9 cellular contexts compared by ENCODE assay signal in the genomic region with DNA sequence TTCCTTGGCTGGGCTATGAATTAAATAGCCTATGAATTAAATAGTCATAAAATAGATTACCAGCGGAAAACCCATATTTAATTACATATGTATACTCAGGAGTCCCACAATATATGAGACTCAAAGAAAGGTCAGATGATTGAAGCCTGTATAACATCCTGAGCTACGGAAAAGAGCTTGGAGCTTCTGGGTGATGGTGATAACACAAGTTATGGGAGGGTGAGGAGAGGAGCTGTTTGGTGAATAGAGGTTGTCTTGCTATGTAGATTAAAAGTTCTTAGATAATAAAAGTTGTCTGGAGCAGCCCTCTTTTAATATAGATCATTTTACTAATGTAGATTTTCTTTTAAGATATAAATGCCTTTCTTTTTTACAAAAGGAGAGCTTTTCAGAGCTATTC. TPM values are rescaled to one million over a fixed set of nuclear protein-coding genes. Genes with fewer than 3 reads are reported as not detected.
DNase-seq lines count a peak whose midpoint lies in the region; ATAC-seq and TF ChIP-seq lines count a peak whose summit lies in the region.
"Had no signal": no experiment of that assay in that cellular context is flagged by ENCODE, and none has a peak within 500 bp of the region (broad histone marks: within the 10 kb centered on the region; RNA-seq: fewer than 3 reads in every experiment).

No MANE protein-coding gene starts in this region.

- no peak for TF ChIP-seq CTCF in SK-N-SH (IDR thresholded peaks at IDR 0.05)

- peak overlapping the region; percentile 94 for H3K4me2 ChIP-seq in SK-N-SH

- ATAC-seq in SK-N-SH treated with all-trans-retinoic acid at 6 μM for 48 hours (no peak), HG03139 (IDR thresholded peaks at IDR 0.05; ENCODE audit: unreplicated experiment) (no peak)

- H3K27me3 ChIP-seq in SK-N-SH (ENCODE audit: insufficient read depth) (no peaks in the 10 kb centered on the region), iPS-18a (ENCODE audit: control insufficient read depth, insufficient read depth, low read length) (peaks cover 5% of the 10 kb centered on the region), stomach smooth muscle (ENCODE audit: control insufficient read depth in 1 of 2, insufficient read depth in 2 of 2, low read length in 2 of 2) (no peaks in the 10 kb centered on the region)

- peaks cover 23% of the 10 kb centered on the region for H3K36me3 Mint-ChIP-seq in activated T-helper 1 cell treated with anti-CD3 and anti-CD28 coated beads, Interleukin-12 subunit alpha, Interleukin-12 subunit beta, Interleukin-2, Interleukin-4 antibody, amounts not matched to agents 30 ng/mL and 10 ng/mL and 1 ng/mL, durations not matched to agents 14 hours and 24 hours and 36 hours (ENCODE audit: low read depth)

- H3K4me3 Mint-ChIP-seq in activated T-helper 1 cell treated with anti-CD3 and anti-CD28 coated beads, Interleukin-12 subunit alpha, Interleukin-12 subunit beta, Interleukin-2, Interleukin-4 antibody, amounts not matched to agents 30 ng/mL and 10 ng/mL and 1 ng/mL, durations not matched to agents 14 hours and 24 hours and 36 hours: peak overlapping the region; percentile 89

- intact Hi-C loops in activated T-helper 1 cell treated with anti-CD3 and anti-CD28 coated beads, Interleukin-12 subunit alpha, Interleukin-12 subunit beta, Interleukin-2, Interleukin-4 antibody, amounts not matched to agents 30 ng/mL and 10 ng/mL and 1 ng/mL, durations not matched to agents 14 hours and 24 hours and 36 hours (cut with micrococcal nuclease): loop anchor here (2.0 to 10.0 kb wide), 5 partner anchors 69 to 1649 kb away; partner anchors contain the start of genes CLK3, IMP3, LOXL1 and NPTN

- H3K79me2 ChIP-seq in SK-N-SH (ENCODE audit: insufficient read depth): peaks cover 74% of the 10 kb centered on the region

- no peak overlapping the region for H2AFZ ChIP-seq in SK-N-SH (ENCODE audit: low read depth)

- TF ChIP-seq EP300 in SK-N-SH (IDR thresholded peaks at IDR 0.05; ENCODE audit: borderline replicate concordance in 1 of 2, low read depth in 1 of 2, low read length in 1 of 2): no peak

- no peak overlapping the region; a peak in 1 of 4 replicates for H3K27ac ChIP-seq in SK-N-SH (ENCODE audit: low read depth in 2 of 2, low read length in 1 of 2)
- H3K27ac ChIP-seq in iPS-18a (ENCODE audit: low read length): no peak overlapping the region
- H3K27ac ChIP-seq in stomach smooth muscle (ENCODE audit: low read length): peak overlapping the region; percentile 89
- H3K27ac ChIP-seq: 22Rv1 had no signal

- no peaks in the 10 kb centered on the region for H3K9me2 ChIP-seq in SK-N-SH

- TF ChIP-seq RAD21 in SK-N-SH (IDR thresholded peaks at IDR 0.05; ENCODE audit: low read length): no peak

- no peaks in the 10 kb centered on the region for H3K9me3 Mint-ChIP-seq in activated T-helper 1 cell treated with anti-CD3 and anti-CD28 coated beads, Interleukin-12 subunit alpha, Interleukin-12 subunit beta, Interleukin-2, Interleukin-4 antibody, amounts not matched to agents 30 ng/mL and 10 ng/mL and 1 ng/mL, durations not matched to agents 14 hours and 24 hours and 36 hours

- POLR2A ChIA-PET in SK-N-SH (lab: Yijun Ruan, JAX): interaction anchor here (0.6 kb wide), 1 partner anchor 14 kb away, joined by 3 read pairs; no protein-coding TSS in a partner anchor

- H3K9ac ChIP-seq in SK-N-SH (peak overlapping the region; percentile 84), iPS-18a (ENCODE audit: low read length) (no peak overlapping the region), stomach smooth muscle (ENCODE audit: low read length in 2 of 2) (peak overlapping the region in 1 of 2 donors; percentile 91)

- DNase-seq in SK-N-SH (no peak), NCI-H1930 (lab: John Stamatoyannopoulos, UW) (no peak), NCI-H446 (lab: John Stamatoyannopoulos, UW) (no peak)
- DNase-seq in activated T-helper 1 cell treated with anti-CD3 and anti-CD28 coated beads, Interleukin-12 subunit alpha, Interleukin-12 subunit beta, Interleukin-2, Interleukin-4 antibody, amounts not matched to agents 30 ng/mL and 10 ng/mL and 1 ng/mL, durations not matched to agents 14 hours and 24 hours and 36 hours (ENCODE audit: low spot score): no peak

- H3F3A ChIP-seq in SK-N-SH (replicated peaks; ENCODE audit: insufficient read depth): peaks cover 20% of the 10 kb centered on the region

- WGBS in SK-N-SH (ENCODE audit: low lambda C conversion rate): 87% methylated on average over 2 of the region's 2 CpGs

- H3K4me3 ChIP-seq in SK-N-SH (ENCODE audit: low read depth in 2 of 2, low read length in 1 of 2): peak overlapping the region; percentile 82 to 96; a peak in 3 of 4 replicates
- peak overlapping the region; percentile 92 for H3K4me3 ChIP-seq in iPS-18a (ENCODE audit: low read length)
- H3K4me3 ChIP-seq in stomach smooth muscle (ENCODE audit: low read length in 2 of 2): peak overlapping the region; percentile 77 to 98

- H4K20me1 ChIP-seq in SK-N-SH (ENCODE audit: insufficient read depth): peaks cover under 1% of the 10 kb centered on the region; the same call in 1 of the 2 replicates

- H3K9me3 ChIP-seq in SK-N-SH (no peaks in the 10 kb centered on the region), iPS-18a (ENCODE audit: control insufficient read depth, low read depth, low read length) (no peaks in the 10 kb centered on the region), stomach smooth muscle (ENCODE audit: control insufficient read depth in 2 of 2, low read length in 2 of 2) (no peaks in the 10 kb centered on the region)

- H3K27me3 Mint-ChIP-seq in activated T-helper 1 cell treated with anti-CD3 and anti-CD28 coated beads, Interleukin-12 subunit alpha, Interleukin-12 subunit beta, Interleukin-2, Interleukin-4 antibody, amounts not matched to agents 30 ng/mL and 10 ng/mL and 1 ng/mL, durations not matched to agents 14 hours and 24 hours and 36 hours (ENCODE audit: insufficient read depth): no peaks in the 10 kb centered on the region

- H3K4me1 Mint-ChIP-seq in activated T-helper 1 cell treated with anti-CD3 and anti-CD28 coated beads, Interleukin-12 subunit alpha, Interleukin-12 subunit beta, Interleukin-2, Interleukin-4 antibody, amounts not matched to agents 30 ng/mL and 10 ng/mL and 1 ng/mL, durations not matched to agents 14 hours and 24 hours and 36 hours (ENCODE audit: low read depth): peaks cover 64% of the 10 kb centered on the region

- H3K4me1 ChIP-seq in SK-N-SH (ENCODE audit: control insufficient read depth in 1 of 2, insufficient read depth in 2 of 2, low read depth in 1 of 2, low read length in 1 of 2) (peaks cover 24 to 30% of the 10 kb centered on the region in 2 experiments; a peak in 3 of 4 replicates), iPS-18a (ENCODE audit: control insufficient read depth, low read depth, low read length) (peaks cover 7% of the 10 kb centered on the region), stomach smooth muscle (ENCODE audit: control insufficient read depth, insufficient read depth, low read length) (peaks cover 47% of the 10 kb centered on the region)

- CTCF ChIA-PET in SK-N-SH (lab: Yijun Ruan, JAX): interaction anchor here (0.8 to 1.2 kb wide), 2 partner anchors 15 to 355 kb away, joined by 3 to 5 read pairs; no protein-coding TSS in a partner anchor

- H3K27ac Mint-ChIP-seq in activated T-helper 1 cell treated with anti-CD3 and anti-CD28 coated beads, Interleukin-12 subunit alpha, Interleukin-12 subunit beta, Interleukin-2, Interleukin-4 antibody, amounts not matched to agents 30 ng/mL and 10 ng/mL and 1 ng/mL, durations not matched to agents 14 hours and 24 hours and 36 hours: peak overlapping the region; percentile 85

- H3K36me3 ChIP-seq in SK-N-SH (replicated peaks in 1 of 2; ENCODE audit: control insufficient read depth in 1 of 2, insufficient read depth in 2 of 2, low read length in 1 of 2) (peaks cover 17 to 25% of the 10 kb centered on the region in 2 experiments), iPS-18a (ENCODE audit: control insufficient read depth, low read depth, low read length) (peaks cover 9% of the 10 kb centered on the region), stomach smooth muscle (ENCODE audit: control insufficient read depth in 2 of 2, insufficient read depth in 2 of 2, low read length in 2 of 2) (peaks cover 9 to 13% of the 10 kb centered on the region in 2 donors)

TF ChIP-seq in SK-N-SH, 30 proteins besides CTCF, POLR2A, EP300 and RAD21 (continues in another document):
- no peak for TF ChIP-seq POLR2AphosphoS5 (IDR thresholded peaks at IDR 0.05; ENCODE audit: low read depth, low read length)
- TF ChIP-seq NFIC (IDR thresholded peaks at IDR 0.05; ENCODE audit: borderline replicate concordance): no peak
- TF ChIP-seq RXRA (IDR thresholded peaks at IDR 0.05; ENCODE audit: borderline replicate concordance, low read depth): no peak

TF ChIP-seq in SK-N-SH treated with all-trans-retinoic acid at 6 μM for 48 hours, 23 proteins besides CTCF, POLR2A, EP300 and RAD21 (continues in another document):
- TF ChIP-seq OSR1 (CRISPR knock-in tag; IDR thresholded peaks at IDR 0.05) (no peak), TCF4 (CRISPR knock-in tag; IDR thresholded peaks at IDR 0.05; ENCODE audit: borderline replicate concordance) (no peak), ZFP3 (CRISPR knock-in tag; IDR thresholded peaks at IDR 0.05) (no peak), ISL1 (CRISPR knock-in tag; IDR thresholded peaks at IDR 0.05) (no peak), ZNF565 (CRISPR knock-in tag; conservative IDR thresholded peaks at IDR 0.05; ENCODE audit: low read depth) (no peak), TOX (CRISPR knock-in tag; IDR thresholded peaks at IDR 0.05; ENCODE audit: borderline replicate concordance) (no peak)

RNA-seq across cellular contexts. Expression of gene PML, which starts 1.8 kb away (rescaled TPM):
- 14.0 and 18.4 TPM in 2 replicates for polyA plus RNA-seq in SK-N-SH (2012; rRNA removed)
- polyA plus RNA-seq in SK-N-SH (2012; cell fraction: cytosol; rRNA removed): 7.9 and 12.9 TPM in 2 replicates
- polyA plus RNA-seq in SK-N-SH (2012; cell fraction: nucleus; rRNA removed): 48.3 and 66.5 TPM in 2 replicates
- total RNA-seq in activated T-helper 1 cell treated with anti-CD3 and anti-CD28 coated beads, Interleukin-12 subunit alpha, Interleukin-12 subunit beta, Interleukin-2, Interleukin-4 antibody, amounts not matched to agents 30 ng/mL and 10 ng/mL and 1 ng/mL, durations not matched to agents 14 hours and 24 hours and 36 hours: 62.0 and 63.6 TPM in 2 replicates

RNA-seq across cellular contexts. Expression of gene STOML1, which starts 4.2 kb away (rescaled TPM):
- polyA plus RNA-seq in SK-N-SH (2012; rRNA removed): 19.1 and 20.4 TPM in 2 replicates
- 8.2 and 13.5 TPM in 2 replicates for polyA plus RNA-seq in SK-N-SH (2012; cell fraction: cytosol; rRNA removed)
- polyA plus RNA-seq in SK-N-SH (2012; cell fraction: nucleus; rRNA removed): 27.9 and 28.2 TPM in 2 replicates
- total RNA-seq in activated T-helper 1 cell treated with anti-CD3 and anti-CD28 coated beads, Interleukin-12 subunit alpha, Interleukin-12 subunit beta, Interleukin-2, Interleukin-4 antibody, amounts not matched to agents 30 ng/mL and 10 ng/mL and 1 ng/mL, durations not matched to agents 14 hours and 24 hours and 36 hours: 10.6 and 11.6 TPM in 2 replicates
